1 cellular context compared by ENCODE assay signal in genomic region chr5:44911501-44911900, GRCh38.
A peak's percentile ranks its signal among the peaks of the same experiment; 100 is the strongest.
TF ChIP-seq lines count a peak whose summit lies in the region.

No MANE protein-coding gene starts in this region.

TF ChIP-seq in H1, 55 proteins besides CTCF, POLR2A, EP300 and RAD21 (continued from another document):
- no peak for TF ChIP-seq MAX (IDR thresholded peaks at IDR 0.05)
- TF ChIP-seq GTF2F1 (IDR thresholded peaks at IDR 0.05; ENCODE audit: borderline replicate concordance, low read depth, low read length): no peak
- no peak for TF ChIP-seq TAF7 (optimal IDR thresholded peaks at IDR 0.05; ENCODE audit: borderline replicate concordance, low read depth, low read length)
- no peak for TF ChIP-seq CBX5 (IDR thresholded peaks at IDR 0.05; ENCODE audit: low read depth, low read length)
- TF ChIP-seq EGR1 (IDR thresholded peaks at IDR 0.05; ENCODE audit: borderline replicate concordance, low read depth, low read length): no peak
- no peak for TF ChIP-seq CREB1 (IDR thresholded peaks at IDR 0.05)
- TF ChIP-seq YY1 (IDR thresholded peaks at IDR 0.05; ENCODE audit: low read depth, low read length): no peak
- TF ChIP-seq TAF1 (IDR thresholded peaks at IDR 0.05; ENCODE audit: low read depth, low read length): no peak
- no peak for TF ChIP-seq HDAC2 (IDR thresholded peaks at IDR 0.05; ENCODE audit: borderline replicate concordance in 1 of 2, low read depth in 2 of 2, low read length in 2 of 2)
- TF ChIP-seq ATF3 (IDR thresholded peaks at IDR 0.05; ENCODE audit: insufficient read depth, low read depth, low read length): no peak
- 0 out of 2 replicates have a peak, but pooled peaks have one; percentile 31 for TF ChIP-seq TEAD4 (IDR thresholded peaks at IDR 0.05; ENCODE audit: low read depth, low read length)
- TF ChIP-seq ZNF274 (IDR thresholded peaks at IDR 0.05; ENCODE audit: borderline replicate concordance, extremely low read depth, low read length): no peak
- TF ChIP-seq USF2 (IDR thresholded peaks at IDR 0.05; ENCODE audit: low read length): no peak
- no peak for TF ChIP-seq RNF2 (IDR thresholded peaks at IDR 0.05; ENCODE audit: borderline replicate concordance, low read depth, low read length, missing control alignments, poor library complexity, severe bottlenecking)
- no peak for TF ChIP-seq POLR2AphosphoS5 (IDR thresholded peaks at IDR 0.05; ENCODE audit: low read depth, low read length)
- TF ChIP-seq SIRT6 (IDR thresholded peaks at IDR 0.05; ENCODE audit: low read length): no peak
